Comparison of ENCODE assay signal across 8 cellular contexts in the genomic region with DNA sequence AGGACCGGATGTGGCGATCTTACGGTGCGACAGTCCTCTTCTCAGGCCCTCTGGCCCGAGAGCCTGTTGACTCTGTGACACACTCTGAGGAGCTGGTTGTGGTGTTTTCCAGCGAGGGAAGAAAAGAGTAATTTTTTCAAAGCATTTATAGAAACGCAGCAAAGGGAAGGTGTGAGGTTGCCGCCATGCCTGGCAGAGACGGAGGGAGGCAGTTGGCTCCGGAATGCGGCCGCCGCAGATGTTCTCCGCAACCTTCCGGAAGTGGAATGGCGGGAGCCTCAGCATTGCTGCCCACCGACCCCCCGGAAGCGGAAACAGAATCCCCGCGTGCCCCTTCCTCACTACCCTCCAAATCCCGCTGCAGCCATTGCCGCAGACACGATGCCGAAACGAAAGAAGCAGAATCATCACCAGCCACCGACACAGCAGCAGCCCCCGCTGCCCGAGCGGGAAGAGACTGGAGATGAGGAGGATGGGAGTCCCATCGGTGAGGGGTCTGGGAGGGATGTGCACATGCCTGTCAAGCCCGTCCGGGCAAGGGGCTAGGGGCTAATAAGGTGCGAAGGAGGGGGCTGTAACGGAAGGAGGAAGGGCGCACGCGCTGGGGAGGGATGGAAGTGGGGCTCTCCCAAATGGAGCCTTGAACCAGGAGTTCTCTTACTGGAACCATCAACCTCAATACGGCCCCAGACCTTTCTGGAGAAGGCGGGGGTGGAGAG. TPM values are rescaled to one million over a fixed set of nuclear protein-coding genes. Genes with fewer than 3 reads are reported as not detected.
DNase-seq lines count a peak whose midpoint lies in the region; ATAC-seq lines count a peak whose summit lies in the region.

A gene with protein sequence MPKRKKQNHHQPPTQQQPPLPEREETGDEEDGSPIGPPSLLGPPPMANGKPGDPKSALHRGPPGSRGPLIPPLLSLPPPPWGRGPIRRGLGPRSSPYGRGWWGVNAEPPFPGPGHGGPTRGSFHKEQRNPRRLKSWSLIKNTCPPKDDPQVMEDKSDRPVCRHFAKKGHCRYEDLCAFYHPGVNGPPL (plus strand): TSS at position 332 of the 719 bp plus-strand sequence. CDS start 50 bp downstream, at position 382.

- H3K4me3 ChIP-seq in right cardiac atrium (ENCODE audit: low read length): peak within 1 kb of the TSS; percentile 62

- no peaks in the 10 kb centered on the region for H3K27me3 ChIP-seq in right cardiac atrium (ENCODE audit: control insufficient read depth, insufficient read depth)

- peak within 1 kb of the TSS; percentile 72 for H3K27ac ChIP-seq in right cardiac atrium (ENCODE audit: low read length)

- intact Hi-C loops in T-helper 1 cell treated with Interleukin-12 subunit alpha and Interleukin-12 subunit beta and Interleukin-4 antibody, amounts not matched to agents 30 ng/mL and 1 ng/mL, for 36 hours (cut with micrococcal nuclease): loop anchor here (1.0 to 5.0 kb wide), 17 partner anchors 14 to 940 kb away; partner anchors contain the start of genes ABCF1, ATAT1, DHX16 and FLOT1
- intact Hi-C loops in right cardiac atrium (cut with DNase I): no loop called here

- H3K4me1 ChIP-seq in right cardiac atrium (ENCODE audit: control insufficient read depth, insufficient read depth, low read length): no peaks in the 10 kb centered on the region

- under 1% methylated on average over 40 of the region's 40 CpGs for WGBS in right cardiac atrium

- no peaks in the 10 kb centered on the region for H3K9me3 ChIP-seq in right cardiac atrium (ENCODE audit: control insufficient read depth, low read length)

- DNase-seq in NCI-H1436 treated with DMSO at 0.1 percent for 48 hours (lab: John Stamatoyannopoulos, UW) (peak; percentile 54), amniotic stem cell (lab: John Stamatoyannopoulos, UW) (peak; percentile 66), right cardiac atrium (peak; percentile 86 to 93 (median 93)), renal cortical epithelial cell (ENCODE audit: low read depth) (peak; percentile 87), cortex of kidney (lab: John Stamatoyannopoulos, UW) (no peak)

- ATAC-seq in GM18498 (IDR thresholded peaks at IDR 0.05; ENCODE audit: unreplicated experiment) (peak; percentile 63), HG02840 (IDR thresholded peaks at IDR 0.05; ENCODE audit: low FRiP score, unreplicated experiment) (peak; percentile 55), right cardiac atrium (peak; percentile 87 to 89)

RNA-seq across cellular contexts. Expression of the gene that starts here (rescaled TPM):
- total RNA-seq in T-helper 1 cell treated with Interleukin-12 subunit alpha and Interleukin-12 subunit beta and Interleukin-4 antibody, amounts not matched to agents 30 ng/mL and 1 ng/mL, for 36 hours: 22.1 and 22.7 TPM in 2 replicates
- 1 to 10 TPM; 4.4 to 5.7 (median 4.9) TPM for total RNA-seq in right cardiac atrium
- polyA plus RNA-seq in right cardiac atrium: 4.2 TPM
- total RNA-seq in renal cortical epithelial cell: 2.3 and 3.9 TPM in 2 replicates
